ENCODE assay signal across 8 cellular contexts in genomic region chr16:23642246-23642774, GRCh38. TPM values are rescaled to one million over a fixed set of nuclear protein-coding genes. Genes with fewer than 3 reads are reported as not detected.
DNase-seq lines count a peak whose midpoint lies in the region; ATAC-seq, FAIRE-seq and TF ChIP-seq lines count a peak whose summit lies in the region.

No MANE protein-coding gene starts in this region.

- peak overlapping the region; percentile 86 for H3K27ac Mint-ChIP-seq in Calu3 (ENCODE audit: unreplicated experiment)

- TF ChIP-seq CTCF in Calu3 (IDR thresholded peaks at IDR 0.05; ENCODE audit: unreplicated experiment) (no peak), PC-9 (conservative IDR thresholded peaks at IDR 0.05) (no peak), epithelial cell of esophagus (IDR thresholded peaks at IDR 0.05; ENCODE audit: insufficient read depth, low read depth, low read length, missing control alignments) (no peak), ovary (IDR thresholded peaks at IDR 0.05) (no peak), D721Med (IDR thresholded peaks at IDR 0.05; ENCODE audit: insufficient read depth, missing control alignments) (no peak)

- H3K9me2 ChIP-seq in PC-9 (ENCODE audit: insufficient read depth), result no peaks in the 10 kb centered on the region

- H3K27me3 Mint-ChIP-seq in Calu3 (ENCODE audit: unreplicated experiment), result no peaks in the 10 kb centered on the region

- peaks cover 8% of the 10 kb centered on the region for H3K4me1 Mint-ChIP-seq in Calu3 (ENCODE audit: low read depth, unreplicated experiment)

- ATAC-seq in HG02588 (IDR thresholded peaks at IDR 0.05; ENCODE audit: unreplicated experiment), result no peak

- CTCF ChIA-PET in Calu3 (lab: Charles Lee) (interaction anchor here (1.6 kb wide), 1 partner anchor 36 kb away, joined by 5 read pairs; the partner anchor contains the start of gene PLK1), PC-9 (lab: Charles Lee) (interaction anchor here (0.7 kb wide), 1 partner anchor 48 kb away, joined by 6 read pairs; no protein-coding TSS in a partner anchor)

- H3K4me3 ChIP-seq in PC-9 (peak overlapping the region; percentile 87), epithelial cell of esophagus (ENCODE audit: low read length) (peak overlapping the region; percentile 100), ovary (peak overlapping the region; percentile 61)

- peaks cover 5% of the 10 kb centered on the region; the same call in 1 of the 2 replicates for H3F3A ChIP-seq in PC-9 (ENCODE audit: insufficient read depth, low read depth)

- H3K9me3 ChIP-seq in PC-9 (ENCODE audit: insufficient read depth, low read depth), result no peaks in the 10 kb centered on the region
- H3K9me3 ChIP-seq in ovary, result no peaks in the 10 kb centered on the region

- H3K79me2 ChIP-seq in PC-9 (ENCODE audit: low read depth), result peaks cover 70% of the 10 kb centered on the region

- H3K4me1 ChIP-seq in PC-9 (replicated peaks; ENCODE audit: insufficient read depth) (peaks cover 14% of the 10 kb centered on the region), ovary (ENCODE audit: insufficient read depth) (peaks cover 9% of the 10 kb centered on the region)

- no peak for TF ChIP-seq EP300 in ovary (IDR thresholded peaks at IDR 0.05)

- WGBS in ovary, 3 donors, result 53 to 67% (median 65%) methylated on average over 14 of the region's 14 CpGs

- POLR2A ChIA-PET in PC-9 (lab: Charles Lee; ENCODE audit: unreplicated experiment), result no interaction called here

- H3K36me3 ChIP-seq in PC-9 (ENCODE audit: low read depth) (peaks cover 26% of the 10 kb centered on the region), ovary (no peaks in the 10 kb centered on the region)

- H3K4me3 Mint-ChIP-seq in Calu3 (ENCODE audit: low read depth, unreplicated experiment), result peak overlapping the region; percentile 88

- no peak overlapping the region for H3K27ac ChIP-seq in PC-9
- H3K27ac ChIP-seq in ovary, result no peak overlapping the region

- TF ChIP-seq POLR2A in ovary (IDR thresholded peaks at IDR 0.05), result no peak

- peak overlapping the region; percentile 96 for H3K4me2 ChIP-seq in PC-9

- H4K20me1 ChIP-seq in PC-9 (ENCODE audit: insufficient read depth), result peaks cover 13% of the 10 kb centered on the region; the same call in 1 of the 2 replicates

- H3K27me3 ChIP-seq in PC-9 (ENCODE audit: insufficient read depth, low read depth), result no peaks in the 10 kb centered on the region
- no peaks in the 10 kb centered on the region for H3K27me3 ChIP-seq in ovary

- H3K9me3 Mint-ChIP-seq in Calu3 (ENCODE audit: low read depth, unreplicated experiment), result no peaks in the 10 kb centered on the region

- peaks cover 72% of the 10 kb centered on the region for H3K36me3 Mint-ChIP-seq in Calu3 (ENCODE audit: insufficient read depth, unreplicated experiment)

- intact Hi-C loops in Calu3 (cut with micrococcal nuclease; ENCODE audit: unreplicated experiment), result no loop called here
- intact Hi-C loops in PC-9 (cut with micrococcal nuclease; ENCODE audit: unreplicated experiment), result loop anchor here (5.0 kb wide), 1 partner anchor 45 kb away; the partner anchor contains the start of gene NDUFAB1
- intact Hi-C loops in ovary (cut with DNase I), result no loop called here

- FAIRE-seq in D721Med (lab: Jason Lieb, UNC), result no peak

- H2AFZ ChIP-seq in PC-9, result peak overlapping the region; percentile 97

- TSS peak; percentile 28 for BruUV-seq in Calu3 (replicated peaks; lab: Mats Ljungman, UMichigan)
- TSS peak; percentile 36 for BruUV-seq in PC-9 (replicated peaks; lab: Mats Ljungman, UMichigan)

- DNase-seq in Calu3 (no peak), PC-9 (no peak), epithelial cell of esophagus (ENCODE audit: low read depth) (no peak), ovary (no peak), NCI-H446 (lab: John Stamatoyannopoulos, UW) (no peak), occipital lobe (lab: John Stamatoyannopoulos, UW) (no peak), D721Med (ENCODE audit: insufficient read length, low spot score) (no peak)

RNA-seq across cellular contexts. Expression of gene DCTN5, which starts 1.0 kb away (rescaled TPM):
- total RNA-seq in Calu3 (2022) (152 and 155 TPM in 2 replicates), PC-9 (2021) (52.9 and 84.8 TPM in 2 replicates), ovary (10 to 100 TPM in 6 of 7 donors, 1 to 10 TPM in 1; 9.2 to 44.4 (median 34.6) TPM), occipital lobe (73.6 TPM)
- polyA plus RNA-seq in ovary, result 10 to 100 TPM; 11.6 to 64.6 TPM

RNA-seq across cellular contexts. Expression of gene PALB2, which starts 1.2 kb away (rescaled TPM):
- total RNA-seq in Calu3 (2022) (28.0 and 30.6 TPM in 2 replicates), PC-9 (2021) (15.1 and 19.1 TPM in 2 replicates), ovary (10 to 100 TPM in 4 of 7 donors, 1 to 10 TPM in 3; 6.1 to 13.7 (median 10.8) TPM), occipital lobe (12.0 TPM)
- 1 to 10 TPM; 7.1 to 7.3 TPM for polyA plus RNA-seq in ovary

RNA-seq across cellular contexts. Expression of gene PLK1, which starts 36.4 kb away (rescaled TPM):
- total RNA-seq in Calu3 (2022), result 122 and 136 TPM in 2 replicates
- 169 and 213 TPM in 2 replicates for total RNA-seq in PC-9 (2021)
- 1 to 10 TPM; 1.1 to 3.0 (median 1.9) TPM for total RNA-seq in ovary
- 1 to 10 TPM; 1.5 to 4.7 TPM for polyA plus RNA-seq in ovary
- total RNA-seq in occipital lobe, result 1.1 TPM

RNA-seq across cellular contexts. Expression of gene NDUFAB1, which starts 46.2 kb away (rescaled TPM):
- total RNA-seq in Calu3 (2022) (143 and 150 TPM in 2 replicates), PC-9 (2021) (125 and 136 TPM in 2 replicates), ovary (10 to 100 TPM; 42.4 to 79.5 (median 53.6) TPM), occipital lobe (112 TPM)
- polyA plus RNA-seq in ovary, result 10 to 100 TPM; 66.9 to 83.0 TPM

Comparison
In these comparisons a context has a peak if more than half of its experiments do, and no peak if none do; other contexts are left out.
1. RNA of gene PLK1, which starts 36.4 kb away (total RNA-seq): 169 to 213 TPM in PC-9 and 122 to 136 TPM in Calu3; 1.1 to 3.0 TPM in ovary and 1.1 TPM in occipital lobe (single experiment); every median in the first group is over 10 times any median in the second.
2. Peak in every context shown above with its lines, with median percentiles within 50 percentile points of each other: H3K4me3 ChIP-seq.